In genomic region chr10:75744242-75744641, GRCh38 we compare ENCODE assay signal across 32 cellular contexts.
DNase-seq lines count a peak whose midpoint lies in the region; TF ChIP-seq lines count a peak whose summit lies in the region.
"Had no signal": no experiment of that assay in that cellular context is flagged by ENCODE, and none has a peak within 500 bp of the region (broad histone marks: within the 10 kb centered on the region; RNA-seq: fewer than 3 reads in every experiment).

No MANE protein-coding gene starts in this region.

- no peak for TF ChIP-seq POLR2A in uterus (IDR thresholded peaks at IDR 0.05)

- H3K4me3 ChIP-seq in GM23248 (no peak overlapping the region), uterus (no peak overlapping the region), Karpas-422 (ENCODE audit: low read length) (no peak overlapping the region), tibial artery (no peak overlapping the region)
- H3K4me3 ChIP-seq: BLaER1 treated with 17β-estradiol and CSF1 and Interleukin-3, amounts not matched to agents 10 nM and 100 nM; cardiac muscle cell; left ventricle myocardium inferior; SJSA1; skin epidermis; stomach; tibial nerve had no signal

- H3K9me2 ChIP-seq in GM23248 (ENCODE audit: insufficient read depth): no peaks in the 10 kb centered on the region
- no peaks in the 10 kb centered on the region for H3K9me2 ChIP-seq in Karpas-422 (replicated peaks; ENCODE audit: insufficient read depth, low read length)

- no peaks in the 10 kb centered on the region for H3K79me2 ChIP-seq in GM23248 (ENCODE audit: insufficient read depth)
- H3K79me2 ChIP-seq in Karpas-422 (ENCODE audit: low read length): no peaks in the 10 kb centered on the region

- H3K9me3 ChIP-seq in GM23248 (ENCODE audit: low read depth) (no peaks in the 10 kb centered on the region), uterus (no peaks in the 10 kb centered on the region), Karpas-422 (ENCODE audit: low read length) (no peaks in the 10 kb centered on the region), tibial artery (no peaks in the 10 kb centered on the region)
- H3K9me3 ChIP-seq: SJSA1, stomach had no signal

- DNase-seq in GM23248 (peak; percentile 29), NCI-H2107 treated with DMSO at 0.1 percent for 48 hours (lab: John Stamatoyannopoulos, UW; ENCODE audit: unreplicated experiment) (peak; percentile 91), uterus (no peak), Karpas-422 (no peak), tibial artery (no peak)
- DNase-seq: activated CD4-positive, alpha-beta T cell treated with anti-CD3 and anti-CD28 coated beads, Interleukin-2, amount 50 U/mL, for 48 hours; activated CD8-positive, alpha-beta memory T cell treated with anti-CD3 and anti-CD28 coated beads, Interleukin-2, amount 50 U/mL, for 4 hours; activated naive CD4-positive, alpha-beta T cell treated with anti-CD3 and anti-CD28 coated beads for 36 hours; amygdala; COR-L47; cortex of kidney; DMS53; endodermal cell; H7; islet precursor cell; left ventricle myocardium inferior; MM.1S; naive B cell; NCI-H1436; NCI-H526 treated with DMSO at 0.1 percent for 48 hours; occipital lobe; stimulated activated CD4-positive, alpha-beta T cell treated with anti-CD3 and anti-CD28 coated beads, Interleukin-1b, Interleukin-23, amount 100 ng/mL, for 48 hours; stomach had no signal

- H3K4me1 ChIP-seq in GM23248 (ENCODE audit: insufficient read depth) (no peaks in the 10 kb centered on the region), uterus (no peaks in the 10 kb centered on the region), Karpas-422 (ENCODE audit: low read length) (no peaks in the 10 kb centered on the region), tibial artery (no peaks in the 10 kb centered on the region)
- H3K4me1 ChIP-seq: BLaER1 treated with 17β-estradiol and CSF1 and Interleukin-3, amounts not matched to agents 10 nM and 100 nM; left ventricle myocardium inferior; SJSA1; stomach had no signal

- no peak overlapping the region for H3K27ac ChIP-seq in GM23248
- H3K27ac ChIP-seq in uterus: peak overlapping the region in 1 of 2 donors; percentile 23
- no peak overlapping the region for H3K27ac ChIP-seq in Karpas-422 (ENCODE audit: low read length)
- no peak overlapping the region for H3K27ac ChIP-seq in tibial artery
- H3K27ac ChIP-seq: BLaER1 treated with 17β-estradiol and CSF1 and Interleukin-3, amounts not matched to agents 10 nM and 100 nM; cardiac muscle cell; left ventricle myocardium inferior; SJSA1; stomach had no signal

- H3K27ac Mint-ChIP-seq in brain (peak overlapping the region in 3 of 5 experiments; percentile 50 to 73 (median 59)), nephron (peak overlapping the region; percentile 11 to 18 (median 17))
- H3K27ac Mint-ChIP-seq: activated naive CD4-positive, alpha-beta T cell treated with anti-CD3 and anti-CD28 coated beads for 36 hours; activated T-helper 1 cell treated with anti-CD3 and anti-CD28 coated beads, Interleukin-12 subunit alpha, Interleukin-12 subunit beta, Interleukin-2, Interleukin-4 antibody, amounts not matched to agents 30 ng/mL and 10 ng/mL and 1 ng/mL, durations not matched to agents 14 hours and 24 hours and 36 hours; endodermal cell; naive B cell; T-helper 1 cell treated with Interleukin-12 subunit alpha and Interleukin-12 subunit beta and Interleukin-4 antibody, amounts not matched to agents 30 μg/mL and 1 μg/mL, for 36 hours had no signal

- H3K27me3 ChIP-seq in GM23248 (replicated peaks; ENCODE audit: insufficient read depth) (no peaks in the 10 kb centered on the region), uterus (no peaks in the 10 kb centered on the region), Karpas-422 (ENCODE audit: low read length) (no peaks in the 10 kb centered on the region), tibial artery (no peaks in the 10 kb centered on the region)
- H3K27me3 ChIP-seq: BLaER1 treated with 17β-estradiol and CSF1 and Interleukin-3, amounts not matched to agents 10 nM and 100 nM; cardiac muscle cell; stomach; tibial nerve had no signal

- no peaks in the 10 kb centered on the region for H3K36me3 Mint-ChIP-seq in brain
- H3K36me3 Mint-ChIP-seq in nephron (ENCODE audit: low read depth): no peaks in the 10 kb centered on the region
- H3K36me3 Mint-ChIP-seq: naive B cell had no signal

- no peaks in the 10 kb centered on the region for H3K36me3 ChIP-seq in GM23248 (ENCODE audit: low read depth)
- H3K36me3 ChIP-seq in uterus: no peaks in the 10 kb centered on the region
- H3K36me3 ChIP-seq in Karpas-422 (ENCODE audit: insufficient read depth, low read length): no peaks in the 10 kb centered on the region
- no peaks in the 10 kb centered on the region for H3K36me3 ChIP-seq in tibial artery
- H3K36me3 ChIP-seq: BLaER1 treated with 17β-estradiol and CSF1 and Interleukin-3, amounts not matched to agents 10 nM and 100 nM; cardiac muscle cell; left ventricle myocardium inferior; SJSA1; stomach had no signal

- no peak for TF ChIP-seq CTCF in brain (conservative IDR thresholded peaks at IDR 0.05)
- TF ChIP-seq CTCF in nephron (IDR thresholded peaks at IDR 0.05; ENCODE audit: unreplicated experiment in 3 of 3): no peak
- TF ChIP-seq CTCF in uterus (IDR thresholded peaks at IDR 0.05): no peak
- TF ChIP-seq CTCF in tibial artery (IDR thresholded peaks at IDR 0.05): no peak

- H3K4me3 Mint-ChIP-seq in brain (no peak overlapping the region), nephron (no peak overlapping the region)
- H3K4me3 Mint-ChIP-seq: activated naive CD4-positive, alpha-beta T cell treated with anti-CD3 and anti-CD28 coated beads for 36 hours; activated T-helper 1 cell treated with anti-CD3 and anti-CD28 coated beads, Interleukin-12 subunit alpha, Interleukin-12 subunit beta, Interleukin-2, Interleukin-4 antibody, amounts not matched to agents 30 ng/mL and 10 ng/mL and 1 ng/mL, durations not matched to agents 14 hours and 24 hours and 36 hours; endodermal cell; T-helper 1 cell treated with Interleukin-12 subunit alpha and Interleukin-12 subunit beta and Interleukin-4 antibody, amounts not matched to agents 30 μg/mL and 1 μg/mL, for 36 hours had no signal

- no peaks in the 10 kb centered on the region for H3K9me3 Mint-ChIP-seq in brain
- no peaks in the 10 kb centered on the region for H3K9me3 Mint-ChIP-seq in nephron
- H3K9me3 Mint-ChIP-seq: activated naive CD4-positive, alpha-beta T cell treated with anti-CD3 and anti-CD28 coated beads for 36 hours; activated T-helper 1 cell treated with anti-CD3 and anti-CD28 coated beads, Interleukin-12 subunit alpha, Interleukin-12 subunit beta, Interleukin-2, Interleukin-4 antibody, amounts not matched to agents 30 ng/mL and 10 ng/mL and 1 ng/mL, durations not matched to agents 14 hours and 24 hours and 36 hours; T-helper 1 cell treated with Interleukin-12 subunit alpha and Interleukin-12 subunit beta and Interleukin-4 antibody, amounts not matched to agents 30 μg/mL and 1 μg/mL, for 36 hours had no signal

- H3K4me1 Mint-ChIP-seq in brain (peaks cover 29% of the 10 kb centered on the region), nephron (peaks cover 37% of the 10 kb centered on the region)
- H3K4me1 Mint-ChIP-seq: naive B cell had no signal

- H3K9ac ChIP-seq in GM23248 (no peak overlapping the region), Karpas-422 (ENCODE audit: low read length) (no peak overlapping the region)
- H3K9ac ChIP-seq: BLaER1 treated with 17β-estradiol and CSF1 and Interleukin-3, amounts not matched to agents 10 nM and 100 nM had no signal

- H3K4me2 ChIP-seq in GM23248 (ENCODE audit: unreplicated experiment): no peak overlapping the region
- no peak overlapping the region for H3K4me2 ChIP-seq in Karpas-422 (ENCODE audit: low read depth, low read length, poor library complexity, severe bottlenecking)
- H3K4me2 ChIP-seq: BLaER1 treated with 17β-estradiol and CSF1 and Interleukin-3, amounts not matched to agents 10 nM and 100 nM had no signal

- intact Hi-C loops in uterus (cut with DNase I; ENCODE audit: low total_unique reads) (no loop called here), tibial artery (cut with DNase I; ENCODE audit: low total_unique reads) (no loop called here)

- peak overlapping the region; percentile 28; the same call in 1 of the 2 replicates for H2AFZ ChIP-seq in GM23248
- no peak overlapping the region for H2AFZ ChIP-seq in Karpas-422 (ENCODE audit: low read length)

- no peaks in the 10 kb centered on the region for H3F3A ChIP-seq in GM23248 (ENCODE audit: insufficient read depth)

- in situ Hi-C loops in GM23248 (cut with MboI): no loop called here

- H3K27me3 Mint-ChIP-seq in brain (peaks cover 3% of the 10 kb centered on the region), nephron (ENCODE audit: low read depth) (peaks cover 8% of the 10 kb centered on the region)

- H4K20me1 ChIP-seq in GM23248 (ENCODE audit: insufficient read depth): no peaks in the 10 kb centered on the region
- no peaks in the 10 kb centered on the region for H4K20me1 ChIP-seq in Karpas-422 (ENCODE audit: insufficient read depth, low read depth, low read length)
- H4K20me1 ChIP-seq: BLaER1 treated with 17β-estradiol and CSF1 and Interleukin-3, amounts not matched to agents 10 nM and 100 nM had no signal

Comparison
In these comparisons a context has a peak if more than half of its experiments do, and no peak if none do; other contexts are left out.
1. DNase-seq: peak in GM23248 (single experiment) and NCI-H2107 treated with DMSO at 0.1 percent for 48 hours (single experiment); none in uterus (0 of 2), Karpas-422 (single experiment) and tibial artery (0 of 2).